In genomic region chr5:109681763-109682162, GRCh38 we compare ENCODE assay signal across 30 cellular contexts.
"Had no signal": no experiment of that assay in that cellular context is flagged by ENCODE, and none has a peak within 500 bp of the region (broad histone marks: within the 10 kb centered on the region; RNA-seq: fewer than 3 reads in every experiment).

No MANE protein-coding gene starts in this region.

- H3K4me3 Mint-ChIP-seq: activated CD4-positive, alpha-beta memory T cell treated with anti-CD3 and anti-CD28 coated beads, Interleukin-2, amount 10 ng/mL, durations not matched to agents 7 days and 5 days; activated CD4-positive, alpha-beta T cell treated with anti-CD3 and anti-CD28 coated beads, Interleukin-2, amount 10 ng/mL, durations not matched to agents 24 days and 14 days; activated naive CD4-positive, alpha-beta T cell treated with anti-CD3 and anti-CD28 coated beads, Interleukin-2, amount 10 ng/mL, durations not matched to agents 7 days and 5 days; activated naive CD8-positive, alpha-beta T cell treated with anti-CD3 and anti-CD28 coated beads, Interleukin-2, amount 10 ng/mL, durations not matched to agents 7 days and 5 days; activated T-cell treated with anti-CD3 and anti-CD28 coated beads, Interleukin-2, amount 50 U/mL, for 24 hours; mesothelial cell of epicardium; naive thymus-derived CD4-positive, alpha-beta T cell; stimulated activated naive B cell treated with anti-CD40 and anti-IgM and Interleukin-4, amounts not matched to agents 10 μg/mL and 1 μg/mL and 100 μg/mL, for 72 hours had no signal

- H3K9me3 Mint-ChIP-seq: activated CD4-positive, alpha-beta memory T cell treated with anti-CD3 and anti-CD28 coated beads, Interleukin-2, amount 10 ng/mL, durations not matched to agents 7 days and 5 days; activated CD4-positive, alpha-beta T cell treated with anti-CD3 and anti-CD28 coated beads, Interleukin-2, amount 10 ng/mL, durations not matched to agents 24 days and 14 days; activated naive CD4-positive, alpha-beta T cell treated with anti-CD3 and anti-CD28 coated beads, Interleukin-2, amount 10 ng/mL, durations not matched to agents 7 days and 5 days; activated naive CD8-positive, alpha-beta T cell treated with anti-CD3 and anti-CD28 coated beads, Interleukin-2, amount 10 ng/mL, durations not matched to agents 7 days and 5 days; activated T-cell treated with anti-CD3 and anti-CD28 coated beads, Interleukin-2, amount 50 U/mL, for 24 hours; stimulated activated naive B cell treated with anti-CD40 and anti-IgM and Interleukin-4, amounts not matched to agents 10 μg/mL and 1 μg/mL and 100 μg/mL, for 72 hours had no signal

- FAIRE-seq: endothelial cell of umbilical vein, frontal cortex had no signal

- H3K27ac ChIP-seq: ascending aorta, brain microvascular endothelial cell, esophagus squamous epithelium, ovary, prostate gland, stomach, thyroid gland, upper lobe of right lung had no signal

- H3K36me3 Mint-ChIP-seq: activated naive CD4-positive, alpha-beta T cell treated with anti-CD3 and anti-CD28 coated beads, Interleukin-2, amount 10 ng/mL, durations not matched to agents 7 days and 5 days; activated naive CD8-positive, alpha-beta T cell treated with anti-CD3 and anti-CD28 coated beads, Interleukin-2, amount 10 ng/mL, durations not matched to agents 7 days and 5 days; mesothelial cell of epicardium; naive thymus-derived CD4-positive, alpha-beta T cell; stimulated activated naive B cell treated with anti-CD40 and anti-IgM and Interleukin-4, amounts not matched to agents 10 μg/mL and 1 μg/mL and 100 μg/mL, for 72 hours had no signal

- H3K4me1 ChIP-seq: ascending aorta, esophagus squamous epithelium, prostate gland, stomach, thyroid gland, upper lobe of right lung had no signal

- H3K9me3 ChIP-seq: ascending aorta, esophagus squamous epithelium, ovary, prostate gland, stomach, thyroid gland, upper lobe of right lung had no signal

- H3K27me3 ChIP-seq: ascending aorta, brain microvascular endothelial cell, esophagus squamous epithelium, ovary, stomach, thyroid gland, upper lobe of right lung had no signal

- H3K36me3 ChIP-seq: ascending aorta, brain microvascular endothelial cell, esophagus squamous epithelium, ovary, prostate gland, stomach, thyroid gland, upper lobe of right lung had no signal

- ATAC-seq: left cardiac atrium; left ventricle myocardium superior; naive thymus-derived CD4-positive, alpha-beta T cell; sciatic nerve; stimulated activated naive B cell treated with anti-CD40 and anti-IgM and Interleukin-4, amounts not matched to agents 10 μg/mL and 1 μg/mL and 100 μg/mL, for 72 hours; upper lobe of right lung had no signal

- H3K4me3 ChIP-seq: ascending aorta, esophagus squamous epithelium, ovary, prostate gland, stomach, thyroid gland, upper lobe of right lung had no signal

- H3K4me1 Mint-ChIP-seq: activated CD4-positive, alpha-beta memory T cell treated with anti-CD3 and anti-CD28 coated beads, Interleukin-2, amount 10 ng/mL, durations not matched to agents 7 days and 5 days; activated CD4-positive, alpha-beta T cell treated with anti-CD3 and anti-CD28 coated beads, Interleukin-2, amount 10 ng/mL, durations not matched to agents 24 days and 14 days; activated naive CD4-positive, alpha-beta T cell treated with anti-CD3 and anti-CD28 coated beads, Interleukin-2, amount 10 ng/mL, durations not matched to agents 7 days and 5 days; activated naive CD8-positive, alpha-beta T cell treated with anti-CD3 and anti-CD28 coated beads, Interleukin-2, amount 10 ng/mL, durations not matched to agents 7 days and 5 days; mesothelial cell of epicardium; naive thymus-derived CD4-positive, alpha-beta T cell; stimulated activated naive B cell treated with anti-CD40 and anti-IgM and Interleukin-4, amounts not matched to agents 10 μg/mL and 1 μg/mL and 100 μg/mL, for 72 hours had no signal

- DNase-seq: activated CD4-positive, alpha-beta memory T cell treated with anti-CD3 and anti-CD28 coated beads, Interleukin-2, amount 10 ng/mL, durations not matched to agents 7 days and 5 days; activated CD4-positive, alpha-beta T cell treated with anti-CD3 and anti-CD28 coated beads, Interleukin-2, amount 10 ng/mL, durations not matched to agents 24 days and 14 days; activated CD4-positive, CD25-positive, alpha-beta regulatory T cell treated with anti-CD3 and anti-CD28 coated beads, Interleukin-2, amount 50 U/mL, for 72 hours; activated CD8-positive, alpha-beta memory T cell treated with anti-CD3 and anti-CD28 coated beads, Interleukin-2, amount 50 U/mL, for 48 hours; activated gamma-delta T cell; activated naive CD4-positive, alpha-beta T cell treated with anti-CD3 and anti-CD28 coated beads, Interleukin-2, amount 10 ng/mL, durations not matched to agents 7 days and 5 days; activated naive CD8-positive, alpha-beta T cell treated with anti-CD3 and anti-CD28 coated beads, Interleukin-2, amount 10 ng/mL, durations not matched to agents 7 days and 5 days; activated T-cell treated with anti-CD3 and anti-CD28 coated beads, Interleukin-2, amount 50 U/mL, for 24 hours; brain microvascular endothelial cell; caudate nucleus; esophagus squamous epithelium; glutamatergic neuron; left cardiac atrium; left ventricle myocardium superior; naive thymus-derived CD4-positive, alpha-beta T cell; ovary; retina; stimulated activated CD4-positive, alpha-beta T cell treated with anti-CD3 and anti-CD28 coated beads, Interleukin-15, amount 100 ng/mL, for 24 hours; stimulated activated CD4-positive, alpha-beta T cell treated with anti-CD3 and anti-CD28 coated beads, Interleukin-2, amount 100 ng/mL, for 24 hours; stimulated activated naive B cell treated with anti-CD40 and anti-IgM and Interleukin-4, amounts not matched to agents 10 μg/mL and 1 μg/mL and 100 μg/mL, for 72 hours; stomach; T-helper 2 cell; thyroid gland; upper lobe of right lung had no signal

- H3K27ac Mint-ChIP-seq: activated CD4-positive, alpha-beta memory T cell treated with anti-CD3 and anti-CD28 coated beads, Interleukin-2, amount 10 ng/mL, durations not matched to agents 7 days and 5 days; activated CD4-positive, alpha-beta T cell treated with anti-CD3 and anti-CD28 coated beads, Interleukin-2, amount 10 ng/mL, durations not matched to agents 24 days and 14 days; activated naive CD4-positive, alpha-beta T cell treated with anti-CD3 and anti-CD28 coated beads, Interleukin-2, amount 10 ng/mL, durations not matched to agents 7 days and 5 days; activated naive CD8-positive, alpha-beta T cell treated with anti-CD3 and anti-CD28 coated beads, Interleukin-2, amount 10 ng/mL, durations not matched to agents 7 days and 5 days; activated T-cell treated with anti-CD3 and anti-CD28 coated beads, Interleukin-2, amount 50 U/mL, for 24 hours; mesothelial cell of epicardium; naive thymus-derived CD4-positive, alpha-beta T cell; stimulated activated naive B cell treated with anti-CD40 and anti-IgM and Interleukin-4, amounts not matched to agents 10 μg/mL and 1 μg/mL and 100 μg/mL, for 72 hours had no signal
